ENCODE assay signal across 32 cellular contexts in genomic region chr1:179929955-179930798, GRCh38. TPM values are rescaled to one million over a fixed set of nuclear protein-coding genes. Genes with fewer than 3 reads are reported as not detected.
DNase-seq lines count a peak whose midpoint lies in the region; ATAC-seq, FAIRE-seq and TF ChIP-seq lines count a peak whose summit lies in the region.
"Had no signal": no experiment of that assay in that cellular context is flagged by ENCODE, and none has a peak within 500 bp of the region (broad histone marks: within the 10 kb centered on the region; RNA-seq: fewer than 3 reads in every experiment).

No MANE protein-coding gene starts in this region.

- intact Hi-C loops in K562 (cut with micrococcal nuclease) = no loop called here
- intact Hi-C loops in mucosa of descending colon (cut with DNase I, micrococcal nuclease) = no loop called here

- peak overlapping the region; percentile 56 for H3K27ac ChIP-seq in C4-2B
- H3K27ac ChIP-seq in OCI-LY1 (ENCODE audit: low read depth, low read length, poor library complexity, severe bottlenecking) = no peak overlapping the region
- H3K27ac ChIP-seq in K562 (ENCODE audit: extremely low read depth, low read depth, low read length) = no peak overlapping the region
- H3K27ac ChIP-seq: A549, epithelial cell of prostate, right lobe of liver, thoracic aorta, uterus had no signal

- BruUV-seq in K562 (replicated peaks; lab: Mats Ljungman, UMichigan) = no TSS peak

- in situ Hi-C loops in K562 (cut with MboI) = no loop called here

- H3K9me2 ChIP-seq in OCI-LY1 (ENCODE audit: low read depth, low read length) = no peaks in the 10 kb centered on the region

- H3K9me3 ChIP-seq in OCI-LY1 (ENCODE audit: low read length) = no peaks in the 10 kb centered on the region
- no peaks in the 10 kb centered on the region for H3K9me3 ChIP-seq in K562 (replicated peaks; ENCODE audit: control insufficient read depth, insufficient read depth, low read depth, low read length)
- no peaks in the 10 kb centered on the region for H3K9me3 ChIP-seq in mucosa of descending colon
- H3K9me3 ChIP-seq: A549, right lobe of liver, thoracic aorta, uterus had no signal

- POLR2A ChIA-PET in K562 (lab: Yijun Ruan, JAX) = interaction anchor here (0.6 to 1.4 kb wide), 5 partner anchors 8 to 595 kb away, joined by 3 to 5 read pairs (median 3); no protein-coding TSS in a partner anchor

- H3F3A ChIP-seq in OCI-LY1 (ENCODE audit: insufficient read depth, low read length) = no peaks in the 10 kb centered on the region

- peak in 1 of 4 experiments; percentile 14 for DNase-seq in K562 (ENCODE audit: extremely low read depth in 1 of 4, low spot score in 3 of 4)
- no peak for DNase-seq in mucosa of descending colon
- no peak for DNase-seq in activated T-cell treated with anti-CD3 and anti-CD28 coated beads, Interleukin-2, amount 50 U/mL, for 4 hours
- DNase-seq: activated B cell treated with CpG ODN at 0.5 μM for 24 hours; activated naive CD4-positive, alpha-beta T cell treated with anti-CD3 and anti-CD28 coated beads, Interleukin-2, amount 10 ng/mL, durations not matched to agents 7 days and 5 days; AML-193; CD4-positive, alpha-beta memory T cell; effector CD4-positive, alpha-beta T cell; foreskin fibroblast; H9; head of caudate nucleus; KG1; NCI-H1436; NCI-H345; NCI-H748 treated with DMSO at 0.1 percent for 48 hours; nephron progenitor cell; right lobe of liver; stimulated activated CD4-positive, alpha-beta T cell treated with anti-CD3 and anti-CD28 coated beads, Interleukin-4, amount 100 ng/mL, for 24 hours; stimulated activated naive CD4-positive, alpha-beta T cell treated with Interleukin-2 at 50 U/mL for 16 hours; T-helper 9 cell; uterus had no signal

- peak; percentile 35 for FAIRE-seq in K562 (lab: Jason Lieb, UNC)
- FAIRE-seq: A549, bronchial epithelial cell, GM12892 had no signal

- H3K36me3 Mint-ChIP-seq in activated T-cell treated with anti-CD3 and anti-CD28 coated beads, Interleukin-2, amount 50 U/mL, for 4 hours (ENCODE audit: insufficient read depth) = no peaks in the 10 kb centered on the region
- H3K36me3 Mint-ChIP-seq: activated naive CD4-positive, alpha-beta T cell treated with anti-CD3 and anti-CD28 coated beads, Interleukin-2, amount 10 ng/mL, durations not matched to agents 7 days and 5 days; CD4-positive, alpha-beta memory T cell had no signal

- H3K9me3 Mint-ChIP-seq in activated T-cell treated with anti-CD3 and anti-CD28 coated beads, Interleukin-2, amount 50 U/mL, for 4 hours = no peaks in the 10 kb centered on the region
- H3K9me3 Mint-ChIP-seq: activated B cell treated with CpG ODN at 0.5 μM for 24 hours; activated naive CD4-positive, alpha-beta T cell treated with anti-CD3 and anti-CD28 coated beads, Interleukin-2, amount 10 ng/mL, durations not matched to agents 7 days and 5 days; CD4-positive, alpha-beta memory T cell; H9; nephron progenitor cell had no signal

- TF ChIP-seq CTCF in C4-2B (conservative IDR thresholded peaks at IDR 0.05) = no peak
- TF ChIP-seq CTCF in OCI-LY1 (IDR thresholded peaks at IDR 0.05; ENCODE audit: low read length) = no peak
- TF ChIP-seq CTCF in K562 (IDR thresholded peaks at IDR 0.05 in 2 of 3, conservative IDR thresholded peaks at IDR 0.05 in 1 of 3; ENCODE audit: insufficient read depth in 2 of 3, low read depth in 1 of 3, low read length in 3 of 3) = no peak
- no peak for TF ChIP-seq CTCF in mucosa of descending colon (IDR thresholded peaks at IDR 0.05)

- no peaks in the 10 kb centered on the region for H3K9me1 ChIP-seq in K562 (ENCODE audit: control insufficient read depth, insufficient read depth, low read length)

- H3K4me2 ChIP-seq in OCI-LY1 (ENCODE audit: low read length) (no peak overlapping the region), K562 (ENCODE audit: insufficient read depth, low read length) (no peak overlapping the region)
- H3K4me2 ChIP-seq: A549 had no signal

- H3K9ac ChIP-seq in OCI-LY1 (ENCODE audit: low read length) (no peak overlapping the region), K562 (ENCODE audit: insufficient read depth in 1 of 2, low read depth in 2 of 2, low read length in 2 of 2) (no peak overlapping the region)

- no peaks in the 10 kb centered on the region for H4K20me1 ChIP-seq in OCI-LY1 (ENCODE audit: insufficient read depth, low read length)
- H4K20me1 ChIP-seq in K562 (replicated peaks; ENCODE audit: control insufficient read depth, insufficient read depth, low read length) = no peaks in the 10 kb centered on the region

- no peak overlapping the region for H3K4me3 Mint-ChIP-seq in activated T-cell treated with anti-CD3 and anti-CD28 coated beads, Interleukin-2, amount 50 U/mL, for 4 hours
- H3K4me3 Mint-ChIP-seq: activated B cell treated with CpG ODN at 0.5 μM for 24 hours; activated naive CD4-positive, alpha-beta T cell treated with anti-CD3 and anti-CD28 coated beads, Interleukin-2, amount 10 ng/mL, durations not matched to agents 7 days and 5 days; CD4-positive, alpha-beta memory T cell; H9; nephron progenitor cell had no signal

- H3K79me2 ChIP-seq in OCI-LY1 (ENCODE audit: insufficient read depth, low read length) = no peaks in the 10 kb centered on the region
- no peaks in the 10 kb centered on the region for H3K79me2 ChIP-seq in K562 (ENCODE audit: control insufficient read depth, insufficient read depth, low read length)

- CTCF ChIA-PET in K562 (lab: Yijun Ruan, JAX; ENCODE audit: low intra/inter-chr PET ratio) = no interaction called here

- whole genome bisulfite sequencing in K562 (ENCODE audit: insufficient coverage, low coverage, missing lambda C conversion rate) = 12% methylated on average over 2 of the region's 2 CpGs

- H2AFZ ChIP-seq in OCI-LY1 (ENCODE audit: low read length) (0 out of 2 replicates have a peak overlapping the region, but pooled peaks have one; percentile 21), K562 (ENCODE audit: low read depth, low read length) (no peak overlapping the region)

- no peaks in the 10 kb centered on the region for H3K4me1 Mint-ChIP-seq in activated T-cell treated with anti-CD3 and anti-CD28 coated beads, Interleukin-2, amount 50 U/mL, for 4 hours (ENCODE audit: low read depth)
- H3K4me1 Mint-ChIP-seq: activated B cell treated with CpG ODN at 0.5 μM for 24 hours; activated naive CD4-positive, alpha-beta T cell treated with anti-CD3 and anti-CD28 coated beads, Interleukin-2, amount 10 ng/mL, durations not matched to agents 7 days and 5 days; CD4-positive, alpha-beta memory T cell; H9 had no signal

- no peak for TF ChIP-seq POLR2A in K562 (conservative IDR thresholded peaks at IDR 0.05)

- TF ChIP-seq EP300 in K562 (IDR thresholded peaks at IDR 0.05; ENCODE audit: low read length) = no peak

- H3K36me3 ChIP-seq in OCI-LY1 (ENCODE audit: insufficient read depth, low read length) = no peaks in the 10 kb centered on the region
- H3K36me3 ChIP-seq in K562 (ENCODE audit: control insufficient read depth, insufficient read depth, low read length) = no peaks in the 10 kb centered on the region
- H3K36me3 ChIP-seq in mucosa of descending colon (ENCODE audit: low read depth) = no peaks in the 10 kb centered on the region
- H3K36me3 ChIP-seq: right lobe of liver, thoracic aorta, uterus had no signal

- no peak for ATAC-seq in K562
- peak; percentile 57 for ATAC-seq in mucosa of descending colon
- no peak for ATAC-seq in activated T-cell treated with anti-CD3 and anti-CD28 coated beads, Interleukin-2, amount 50 U/mL, for 4 hours
- no peak for ATAC-seq in GM19452 (IDR thresholded peaks at IDR 0.05; ENCODE audit: unreplicated experiment)
- ATAC-seq in GM19023 (IDR thresholded peaks at IDR 0.05; ENCODE audit: unreplicated experiment) = no peak
- ATAC-seq in GM21390 (IDR thresholded peaks at IDR 0.05; ENCODE audit: unreplicated experiment) = no peak

- H3K4me1 ChIP-seq in OCI-LY1 (ENCODE audit: insufficient read depth, low read length, severe bottlenecking) = no peaks in the 10 kb centered on the region
- peaks cover 0 to 6% of the 10 kb centered on the region in 2 experiments; a peak in 1 of 5 replicates for H3K4me1 ChIP-seq in K562 (replicated peaks in 1 of 2; ENCODE audit: control insufficient read depth in 2 of 2, insufficient read depth in 2 of 2, low read length in 2 of 2)
- no peaks in the 10 kb centered on the region for H3K4me1 ChIP-seq in mucosa of descending colon (ENCODE audit: low read depth)
- H3K4me1 ChIP-seq: uterus had no signal

- peaks cover 3% of the 10 kb centered on the region for H3K27me3 Mint-ChIP-seq in activated T-cell treated with anti-CD3 and anti-CD28 coated beads, Interleukin-2, amount 50 U/mL, for 4 hours (ENCODE audit: low read depth)
- H3K27me3 Mint-ChIP-seq: activated B cell treated with CpG ODN at 0.5 μM for 24 hours had no signal

- H3K27me3 ChIP-seq in OCI-LY1 (ENCODE audit: insufficient read depth, low read length) = no peaks in the 10 kb centered on the region
- H3K27me3 ChIP-seq in K562 (ENCODE audit: control insufficient read depth in 2 of 2, insufficient read depth in 2 of 2, low read length in 2 of 2) = no peaks in the 10 kb centered on the region
- H3K27me3 ChIP-seq: right lobe of liver, uterus had no signal

- TF ChIP-seq RAD21 in K562 (CRISPR knock-in tag; conservative IDR thresholded peaks at IDR 0.05 in 1 of 2, IDR thresholded peaks at IDR 0.05 in 1 of 2) = no peak

- H3K4me3 ChIP-seq in OCI-LY1 (ENCODE audit: low read depth, low read length, poor library complexity, severe bottlenecking) = no peak overlapping the region
- no peak overlapping the region for H3K4me3 ChIP-seq in K562
- no peak overlapping the region for H3K4me3 ChIP-seq in mucosa of descending colon
- H3K4me3 ChIP-seq: A549, lung, right lobe of liver, thoracic aorta, uterus had no signal

RNA-seq across cellular contexts. Expression of gene CEP350, which starts 24.4 kb away (rescaled TPM):
- 27.4 and 114 TPM in 2 replicates for total RNA-seq in K562 (2011; cell fraction: chromatin; rRNA removed; ENCODE audit: low replicate concordance)
- 19.5 and 31.2 TPM in 2 replicates for total RNA-seq in K562 (2011; cell fraction: nucleolus; rRNA removed)
- 38.1 and 40.1 TPM in 2 replicates for total RNA-seq in K562 (2011; cell fraction: nucleoplasm; rRNA removed)
- total RNA-seq in K562 (2014; rRNA removed) (30.4 and 34.2 TPM in 2 replicates), K562 (2014; rRNA removed; fragmentation: Illumina TruSeq; extraction: Trizol) (56.0 and 66.8 TPM in 2 replicates), K562 (2015; rRNA removed; fragmentation: Illumina TruSeq; extraction: Trizol) (57.7 and 64.3 TPM in 2 replicates), K562 (2021) (39.5 and 42.2 TPM in 2 replicates), mucosa of descending colon (10 to 100 TPM; 41.9 to 63.7 (median 53.9) TPM)
- polyA plus RNA-seq in K562 (2011; rRNA removed) (17.7 and 23.3 TPM in 2 replicates), K562 (2014; fragmentation: Illumina TruSeq; extraction: Trizol) (23.0 and 28.0 TPM in 2 replicates), K562 (2014; fragmentation: Nextera tagmentation; extraction: Ambion mirVana) (1 to 10 TPM; 8.3 to 8.7 TPM), K562 (2014; rRNA removed) (17.1 and 20.4 TPM in 2 replicates)
- polyA plus RNA-seq in K562 (2011; cell fraction: cytosol; rRNA removed) = 4.5 and 8.3 TPM in 2 replicates
- 13.5 and 20.3 TPM in 2 replicates for polyA plus RNA-seq in K562 (2011; cell fraction: nucleus; rRNA removed)
- polyA plus RNA-seq in K562 (2012) = 17.6 and 18.7 TPM in 2 replicates
- polyA minus RNA-seq in K562 (2011; rRNA and poly(A)+ RNA removed) = 94.1 and 107 TPM in 2 replicates
- 29.8 and 44.2 TPM in 2 replicates for polyA minus RNA-seq in K562 (2011; cell fraction: cytosol; rRNA and poly(A)+ RNA removed)
- polyA minus RNA-seq in K562 (2011; cell fraction: nucleus; rRNA and poly(A)+ RNA removed) = 34.6 and 77.2 TPM in 2 replicates
- total RNA-seq in activated T-cell treated with anti-CD3 and anti-CD28 coated beads, Interleukin-2, amount 50 U/mL, for 4 hours = 10 to 100 TPM; 25.2 to 28.3 (median 28.1) TPM

RNA-seq across cellular contexts. Expression of gene TOR1AIP1, which starts 48.1 kb away (rescaled TPM):
- total RNA-seq in K562 (2011; cell fraction: chromatin; rRNA removed; ENCODE audit: low replicate concordance) = 34.1 and 36.6 TPM in 2 replicates
- total RNA-seq in K562 (2011; cell fraction: nucleolus; rRNA removed) = 20.5 and 27.2 TPM in 2 replicates
- total RNA-seq in K562 (2011; cell fraction: nucleoplasm; rRNA removed) = 29.0 and 38.0 TPM in 2 replicates
- 21.0 and 29.1 TPM in 2 replicates for total RNA-seq in K562 (2014; rRNA removed)
- 35.5 and 40.4 TPM in 2 replicates for total RNA-seq in K562 (2014; rRNA removed; fragmentation: Illumina TruSeq; extraction: Trizol)
- total RNA-seq in K562 (2015; rRNA removed; fragmentation: Illumina TruSeq; extraction: Trizol) = 34.4 and 38.1 TPM in 2 replicates
- total RNA-seq in K562 (2021) = 21.7 and 28.0 TPM in 2 replicates
- 30.6 and 36.2 TPM in 2 replicates for polyA plus RNA-seq in K562 (2011; rRNA removed)
- polyA plus RNA-seq in K562 (2011; cell fraction: cytosol; rRNA removed) = 10.8 and 14.3 TPM in 2 replicates
- 8.2 and 12.3 TPM in 2 replicates for polyA plus RNA-seq in K562 (2011; cell fraction: nucleus; rRNA removed)
- 22.9 and 25.6 TPM in 2 replicates for polyA plus RNA-seq in K562 (2012)
- 39.3 and 46.9 TPM in 2 replicates for polyA plus RNA-seq in K562 (2014; fragmentation: Illumina TruSeq; extraction: Trizol)
- polyA plus RNA-seq in K562 (2014; fragmentation: Nextera tagmentation; extraction: Ambion mirVana) = 10 to 100 TPM; 27.1 to 38.0 TPM
- polyA plus RNA-seq in K562 (2014; rRNA removed) = 18.1 and 21.7 TPM in 2 replicates
- 41.7 and 51.5 TPM in 2 replicates for polyA minus RNA-seq in K562 (2011; rRNA and poly(A)+ RNA removed)
- polyA minus RNA-seq in K562 (2011; cell fraction: cytosol; rRNA and poly(A)+ RNA removed) = 10.0 and 21.2 TPM in 2 replicates
- polyA minus RNA-seq in K562 (2011; cell fraction: nucleus; rRNA and poly(A)+ RNA removed) = 15.8 and 21.8 TPM in 2 replicates
- 10 to 100 TPM; 29.8 to 91.7 (median 30.7) TPM for total RNA-seq in mucosa of descending colon
- total RNA-seq in activated T-cell treated with anti-CD3 and anti-CD28 coated beads, Interleukin-2, amount 50 U/mL, for 4 hours = 10 to 100 TPM; 39.2 to 46.7 (median 40.2) TPM

RNA-seq across cellular contexts. Expression of gene TOR1AIP2, which starts 52.6 kb away (rescaled TPM):
- 74.7 and 186 TPM in 2 replicates for total RNA-seq in K562 (2011; cell fraction: chromatin; rRNA removed; ENCODE audit: low replicate concordance)
- 41.0 and 51.3 TPM in 2 replicates for total RNA-seq in K562 (2011; cell fraction: nucleolus; rRNA removed)
- total RNA-seq in K562 (2011; cell fraction: nucleoplasm; rRNA removed) = 111 and 217 TPM in 2 replicates
- total RNA-seq in K562 (2014; rRNA removed) (38.3 and 63.2 TPM in 2 replicates), K562 (2014; rRNA removed; fragmentation: Illumina TruSeq; extraction: Trizol) (122 and 133 TPM in 2 replicates), K562 (2015; rRNA removed; fragmentation: Illumina TruSeq; extraction: Trizol) (91.2 and 103 TPM in 2 replicates), K562 (2021) (105 and 107 TPM in 2 replicates), mucosa of descending colon (10 to 100 TPM; 72.9 to 79.2 (median 73.4) TPM)
- polyA plus RNA-seq in K562 (2011; rRNA removed) (49.0 and 72.5 TPM in 2 replicates), K562 (2014; fragmentation: Illumina TruSeq; extraction: Trizol) (39.6 and 41.1 TPM in 2 replicates), K562 (2014; fragmentation: Nextera tagmentation; extraction: Ambion mirVana) (10 to 100 TPM; 16.7 to 31.7 TPM), K562 (2014; rRNA removed) (41.4 and 41.9 TPM in 2 replicates)
- 20.5 and 30.3 TPM in 2 replicates for polyA plus RNA-seq in K562 (2011; cell fraction: cytosol; rRNA removed)
- 18.9 and 22.1 TPM in 2 replicates for polyA plus RNA-seq in K562 (2011; cell fraction: nucleus; rRNA removed)
- polyA plus RNA-seq in K562 (2012) = 14.7 and 20.4 TPM in 2 replicates
- 144 and 191 TPM in 2 replicates for polyA minus RNA-seq in K562 (2011; rRNA and poly(A)+ RNA removed)
- polyA minus RNA-seq in K562 (2011; cell fraction: cytosol; rRNA and poly(A)+ RNA removed) = 55.8 and 79.8 TPM in 2 replicates
- polyA minus RNA-seq in K562 (2011; cell fraction: nucleus; rRNA and poly(A)+ RNA removed) = 33.9 and 55.4 TPM in 2 replicates
- 10 to 100 TPM; 61.7 to 64.1 (median 62.9) TPM for total RNA-seq in activated T-cell treated with anti-CD3 and anti-CD28 coated beads, Interleukin-2, amount 50 U/mL, for 4 hours
